In genomic region chr12:98752726-98753125, GRCh38 we compare ENCODE assay signal across 20 cellular contexts.
DNase-seq lines count a peak whose midpoint lies in the region; ATAC-seq and TF ChIP-seq lines count a peak whose summit lies in the region.
"Had no signal": no experiment of that assay in that cellular context is flagged by ENCODE, and none has a peak within 500 bp of the region (broad histone marks: within the 10 kb centered on the region; RNA-seq: fewer than 3 reads in every experiment).

No MANE protein-coding gene starts in this region.

- no peak overlapping the region for H2BK5ac ChIP-seq in trophoblast cell (ENCODE audit: low read depth, low read length, poor library complexity)

- H2BK120ac ChIP-seq in trophoblast cell (ENCODE audit: insufficient read depth, low read length, poor library complexity), result no peak overlapping the region

- no peak overlapping the region for H3K4me3 Mint-ChIP-seq in Caco-2 (ENCODE audit: unreplicated experiment)
- H3K4me3 Mint-ChIP-seq: naive thymus-derived CD4-positive, alpha-beta T cell; stimulated activated effector memory CD8-positive, alpha-beta T cell treated with anti-CD3 and anti-CD28 coated beads, Interleukin-12 subunit alpha, Interleukin-12 subunit beta, amount 100 ng/mL, for 72 hours; type B pancreatic cell had no signal

- H3K4me1 ChIP-seq in smooth muscle cell (ENCODE audit: low read depth), result no peaks in the 10 kb centered on the region
- H3K4me1 ChIP-seq in Caco-2, result peaks cover 10% of the 10 kb centered on the region
- H3K4me1 ChIP-seq in trophoblast cell (ENCODE audit: control insufficient read depth in 1 of 2, insufficient read depth in 2 of 2, low read length in 2 of 2), result peaks cover 0 to 2% of the 10 kb centered on the region in 2 experiments
- H3K4me1 ChIP-seq: lower lobe of right lung had no signal

- no peak overlapping the region for H3K18ac ChIP-seq in trophoblast cell (ENCODE audit: low read length)

- TF ChIP-seq CTCF in choroid plexus epithelial cell (conservative IDR thresholded peaks at IDR 0.05; ENCODE audit: low read depth, low read length) (no peak), smooth muscle cell (IDR thresholded peaks at IDR 0.05; ENCODE audit: borderline replicate concordance, insufficient read depth, poor library complexity, severe bottlenecking) (no peak), Caco-2 (IDR thresholded peaks at IDR 0.05; ENCODE audit: insufficient read depth in 1 of 2, low read depth in 1 of 2, low read length in 1 of 2, severe bottlenecking in 1 of 2, unreplicated experiment in 1 of 2) (no peak)

- peak overlapping the region; percentile 47 for H3K27ac ChIP-seq in smooth muscle cell (ENCODE audit: low read depth)
- H3K27ac ChIP-seq in trophoblast cell (ENCODE audit: low read depth, low read length), result no peak overlapping the region
- H3K27ac ChIP-seq: lower lobe of right lung had no signal

- H3K27me3 ChIP-seq in smooth muscle cell (ENCODE audit: low read depth) (no peaks in the 10 kb centered on the region), Caco-2 (replicated peaks; ENCODE audit: control insufficient read depth, insufficient read depth, low read length) (no peaks in the 10 kb centered on the region), trophoblast cell (ENCODE audit: insufficient read depth, low read length) (no peaks in the 10 kb centered on the region)

- intact Hi-C loops in Caco-2 (cut with micrococcal nuclease; ENCODE audit: unreplicated experiment), result loop anchor here (5.0 kb wide), 1 partner anchor 245 kb away; no protein-coding TSS in a partner anchor

- H3K4me2 ChIP-seq in smooth muscle cell, result no peak overlapping the region
- H3K4me2 ChIP-seq in trophoblast cell (ENCODE audit: low read length), result no peak overlapping the region

- no TSS peak for BruUV-seq in Caco-2 (replicated peaks; lab: Mats Ljungman, UMichigan)

- H3K79me2 ChIP-seq in smooth muscle cell (ENCODE audit: low read depth), result no peaks in the 10 kb centered on the region
- no peaks in the 10 kb centered on the region for H3K79me2 ChIP-seq in trophoblast cell (ENCODE audit: control insufficient read depth, insufficient read depth, low read length, poor library complexity)

- H2AFZ ChIP-seq in smooth muscle cell (ENCODE audit: low read depth) (no peak overlapping the region), trophoblast cell (ENCODE audit: insufficient read depth, low read length, poor library complexity) (no peak overlapping the region)

- H3K36me3 ChIP-seq in smooth muscle cell (ENCODE audit: low read depth) (no peaks in the 10 kb centered on the region), Caco-2 (ENCODE audit: control insufficient read depth, insufficient read depth, low read length) (no peaks in the 10 kb centered on the region), trophoblast cell (ENCODE audit: control insufficient read depth in 1 of 2, insufficient read depth in 2 of 2, low read length in 2 of 2) (no peaks in the 10 kb centered on the region)
- H3K36me3 ChIP-seq: lower lobe of right lung had no signal

- no peak overlapping the region for H4K8ac ChIP-seq in trophoblast cell (ENCODE audit: low read depth, low read length)

- no peak overlapping the region for H4K12ac ChIP-seq in trophoblast cell (ENCODE audit: low read depth, low read length)

- ATAC-seq in HG03280 (IDR thresholded peaks at IDR 0.05; ENCODE audit: unreplicated experiment) (no peak), HG02763 (IDR thresholded peaks at IDR 0.05; ENCODE audit: unreplicated experiment) (no peak)
- ATAC-seq: activated CD4-positive, CD25-positive, alpha-beta regulatory T cell treated with anti-CD3 and anti-CD28 coated beads, Interleukin-2, amount 50 U/mL, for 24 hours; lower lobe of right lung; naive thymus-derived CD4-positive, alpha-beta T cell; stimulated activated effector memory CD8-positive, alpha-beta T cell treated with anti-CD3 and anti-CD28 coated beads, Interleukin-12 subunit alpha, Interleukin-12 subunit beta, amount 100 ng/mL, for 72 hours had no signal

- DNase-seq in ELR (ENCODE audit: low read depth) (peak; percentile 80), RPMI7951 (ENCODE audit: low read depth) (peak; percentile 72), choroid plexus epithelial cell (ENCODE audit: low read depth) (peak; percentile 31), smooth muscle cell (lab: John Stamatoyannopoulos, UW; ENCODE audit: unreplicated experiment) (no peak), Caco-2 (no peak), trophoblast cell (no peak)
- DNase-seq: activated gamma-delta T cell; DMS53; effector CD8-positive, alpha-beta T cell; lower lobe of right lung; naive thymus-derived CD4-positive, alpha-beta T cell; NCI-H1436 treated with DMSO at 0.1 percent for 48 hours; NK-92 treated with Interleukin-12 subunit alpha and Interleukin-12 subunit beta, amount 100 ng/mL, for 24 hours; T-helper 2 cell had no signal

- no peak overlapping the region for H3K4ac ChIP-seq in trophoblast cell (ENCODE audit: low read depth, low read length)

- peaks cover 7% of the 10 kb centered on the region for H3K4me1 Mint-ChIP-seq in Caco-2 (ENCODE audit: low read depth, unreplicated experiment)

- H3K9ac ChIP-seq in smooth muscle cell (ENCODE audit: low read depth) (no peak overlapping the region), trophoblast cell (ENCODE audit: low read length) (no peak overlapping the region)

- no peak overlapping the region for H3K23ac ChIP-seq in trophoblast cell (ENCODE audit: low read length)

- no peak overlapping the region for H4K91ac ChIP-seq in trophoblast cell (ENCODE audit: low read depth, low read length)

- WGBS in smooth muscle cell (ENCODE audit: low lambda C conversion rate), result 35% methylated on average over 5 of the region's 5 CpGs
- no CpG with 5 or more reads among the region's 5 CpGs for WGBS in trophoblast cell (ENCODE audit: extremely low coverage, insufficient coverage, insufficient read length)

- H3K27ac Mint-ChIP-seq in Caco-2 (ENCODE audit: unreplicated experiment), result no peak overlapping the region
- H3K27ac Mint-ChIP-seq: naive thymus-derived CD4-positive, alpha-beta T cell; progenitor cell of endocrine pancreas; stimulated activated effector memory CD8-positive, alpha-beta T cell treated with anti-CD3 and anti-CD28 coated beads, Interleukin-12 subunit alpha, Interleukin-12 subunit beta, amount 100 ng/mL, for 72 hours; type B pancreatic cell had no signal

- no peak overlapping the region for H2AK5ac ChIP-seq in trophoblast cell (ENCODE audit: low read length)

- H3K14ac ChIP-seq in trophoblast cell (ENCODE audit: low read length), result no peak overlapping the region

- no peaks in the 10 kb centered on the region for H3K79me1 ChIP-seq in trophoblast cell (ENCODE audit: low read length)

- CTCF ChIA-PET in Caco-2 (lab: Charles Lee), result no interaction called here

- H4K20me1 ChIP-seq in smooth muscle cell (ENCODE audit: low read depth), result no peaks in the 10 kb centered on the region

- H3F3A ChIP-seq in smooth muscle cell (ENCODE audit: low read depth), result no peaks in the 10 kb centered on the region

- H3K9me3 ChIP-seq in smooth muscle cell (replicated peaks; ENCODE audit: low read depth) (no peaks in the 10 kb centered on the region), Caco-2 (no peaks in the 10 kb centered on the region), trophoblast cell (ENCODE audit: insufficient read depth, low read depth, low read length) (no peaks in the 10 kb centered on the region)
- H3K9me3 ChIP-seq: lower lobe of right lung had no signal

- H3K27me3 Mint-ChIP-seq in Caco-2 (ENCODE audit: insufficient read depth, unreplicated experiment), result peaks cover 9% of the 10 kb centered on the region

- H2BK12ac ChIP-seq in trophoblast cell (ENCODE audit: low read length), result no peak overlapping the region

- H3K9me3 Mint-ChIP-seq in Caco-2 (ENCODE audit: unreplicated experiment), result no peaks in the 10 kb centered on the region
- H3K9me3 Mint-ChIP-seq: stimulated activated effector memory CD8-positive, alpha-beta T cell treated with anti-CD3 and anti-CD28 coated beads, Interleukin-12 subunit alpha, Interleukin-12 subunit beta, amount 100 ng/mL, for 72 hours had no signal

- no peaks in the 10 kb centered on the region for H3K36me3 Mint-ChIP-seq in Caco-2 (ENCODE audit: insufficient read depth, unreplicated experiment)
- H3K36me3 Mint-ChIP-seq: naive thymus-derived CD4-positive, alpha-beta T cell; stimulated activated effector memory CD8-positive, alpha-beta T cell treated with anti-CD3 and anti-CD28 coated beads, Interleukin-12 subunit alpha, Interleukin-12 subunit beta, amount 100 ng/mL, for 72 hours had no signal

- POLR2A ChIA-PET in Caco-2 (lab: Charles Lee), result no interaction called here

- H3K4me3 ChIP-seq in choroid plexus epithelial cell (ENCODE audit: low read depth, low read length), result no peak overlapping the region
- H3K4me3 ChIP-seq in smooth muscle cell, result no peak overlapping the region
- H3K4me3 ChIP-seq in Caco-2 (ENCODE audit: low read depth, low read length), result no peak overlapping the region
- H3K4me3 ChIP-seq in trophoblast cell (ENCODE audit: low read depth, low read length), result no peak overlapping the region
- H3K4me3 ChIP-seq: lower lobe of right lung had no signal

Comparison
In these comparisons a context has a peak if more than half of its experiments do, and no peak if none do; other contexts are left out.
1. DNase-seq: peak in ELR (single experiment), RPMI7951 (single experiment) and choroid plexus epithelial cell (single experiment); none in smooth muscle cell (single experiment), Caco-2 (0 of 2) and trophoblast cell (0 of 2).